Comparison of ENCODE assay signal across 16 cellular contexts in genomic region chr6:22056398-22056797, GRCh38.
"Had no signal": no experiment of that assay in that cellular context is flagged by ENCODE, and none has a peak within 500 bp of the region (broad histone marks: within the 10 kb centered on the region; RNA-seq: fewer than 3 reads in every experiment).

No MANE protein-coding gene starts in this region.

- H3K36me3 Mint-ChIP-seq: naive B cell had no signal

- H3K4me3 ChIP-seq: upper lobe of left lung had no signal

- H3K27me3 Mint-ChIP-seq: naive B cell had no signal

- H3K27ac Mint-ChIP-seq: naive B cell had no signal

- H3K36me3 ChIP-seq: brain microvascular endothelial cell, upper lobe of left lung had no signal

- H3K4me3 Mint-ChIP-seq: naive B cell had no signal

- H3K9me3 ChIP-seq: upper lobe of left lung had no signal

- ATAC-seq: activated CD4-positive, CD25-positive, alpha-beta regulatory T cell treated with anti-CD3 and anti-CD28 coated beads, Interleukin-2, amount 50 U/mL, for 24 hours; SK-N-SH treated with all-trans-retinoic acid at 6 μM for 48 hours had no signal

- H3K4me1 ChIP-seq: upper lobe of left lung had no signal

- H3K27ac ChIP-seq: brain microvascular endothelial cell, upper lobe of left lung had no signal

- H3K27me3 ChIP-seq: brain microvascular endothelial cell, upper lobe of left lung had no signal

- DNase-seq: activated CD4-positive, alpha-beta T cell treated with anti-CD3 and anti-CD28 coated beads, Interleukin-2, amount 50 U/mL, for 1 hour; activated naive CD4-positive, alpha-beta T cell; anterior cingulate cortex; brain microvascular endothelial cell; dermis blood vessel endothelial cell; naive B cell; retina; small intestine; stimulated activated CD4-positive, alpha-beta T cell treated with anti-CD3 and anti-CD28 coated beads, Interleukin-4, amount 100 ng/mL, for 24 hours; stimulated activated naive CD4-positive, alpha-beta T cell; substantia nigra; T-helper 1 cell; T1000 had no signal
